Comparison of ENCODE assay signal across 18 cellular contexts in genomic region chr14:94334837-94335236, GRCh38. TPM values are rescaled to one million over a fixed set of nuclear protein-coding genes. Genes with fewer than 3 reads are reported as not detected.
"Had no signal": no experiment of that assay in that cellular context is flagged by ENCODE, and none has a peak within 500 bp of the region (broad histone marks: within the 10 kb centered on the region; RNA-seq: fewer than 3 reads in every experiment).

No MANE protein-coding gene starts in this region.

- H3K36me3 ChIP-seq: cardiac muscle cell, sigmoid colon had no signal

- ATAC-seq: activated CD8-positive, alpha-beta T cell treated with anti-CD3 and anti-CD28 coated beads for 36 hours; activated T-cell treated with anti-CD3 and anti-CD28 coated beads, Interleukin-2, amount 50 U/mL, for 72 hours; left ventricle myocardium superior; stimulated activated naive CD8-positive, alpha-beta T cell treated with anti-CD3 and anti-CD28 coated beads, Interleukin-15, Interleukin-2, amounts not matched to agents 100 U/mL and 50 U/mL, for 24 hours had no signal

- H3K4me1 ChIP-seq: sigmoid colon had no signal

- H3K4me3 ChIP-seq: cardiac muscle cell, coronary artery, sigmoid colon had no signal

- H3K27ac ChIP-seq: cardiac muscle cell, coronary artery, sigmoid colon had no signal

- H3K36me3 Mint-ChIP-seq: activated naive CD8-positive, alpha-beta T cell treated with anti-CD3 and anti-CD28 coated beads for 36 hours had no signal

- H3K27ac Mint-ChIP-seq: activated CD8-positive, alpha-beta T cell treated with anti-CD3 and anti-CD28 coated beads for 36 hours; activated naive CD8-positive, alpha-beta T cell treated with anti-CD3 and anti-CD28 coated beads for 36 hours; activated T-cell treated with anti-CD3 and anti-CD28 coated beads, Interleukin-2, amount 50 U/mL, for 72 hours had no signal

- H3K9me3 ChIP-seq: sigmoid colon had no signal

- DNase-seq: activated CD8-positive, alpha-beta memory T cell treated with anti-CD3 and anti-CD28 coated beads, Interleukin-2, amount 50 U/mL, for 4 hours; activated CD8-positive, alpha-beta T cell treated with anti-CD3 and anti-CD28 coated beads for 36 hours; activated gamma-delta T cell treated with Interleukin-2 at 50 U/mL for 16 hours; activated naive CD8-positive, alpha-beta T cell treated with anti-CD3 and anti-CD28 coated beads for 36 hours; activated T-cell treated with anti-CD3 and anti-CD28 coated beads, Interleukin-2, amount 50 U/mL, for 72 hours; effector CD4-positive, alpha-beta T cell; left ventricle myocardium superior; sigmoid colon; stimulated activated CD4-positive, alpha-beta T cell treated with anti-CD3 and anti-CD28 coated beads, Interleukin-12 subunit alpha, Interleukin-12 subunit beta, amount 100 ng/mL, for 4 hours; stimulated activated naive CD8-positive, alpha-beta T cell treated with anti-CD3 and anti-CD28 coated beads, Interleukin-15, Interleukin-2, amounts not matched to agents 100 U/mL and 50 U/mL, for 24 hours; T-helper 9 cell had no signal

- H3K9me3 Mint-ChIP-seq: activated naive CD8-positive, alpha-beta T cell treated with anti-CD3 and anti-CD28 coated beads for 36 hours had no signal

- H3K4me3 Mint-ChIP-seq: activated CD8-positive, alpha-beta T cell treated with anti-CD3 and anti-CD28 coated beads for 36 hours; activated naive CD8-positive, alpha-beta T cell treated with anti-CD3 and anti-CD28 coated beads for 36 hours; activated T-cell treated with anti-CD3 and anti-CD28 coated beads, Interleukin-2, amount 50 U/mL, for 72 hours had no signal

- H3K27me3 ChIP-seq: cardiac muscle cell, sigmoid colon had no signal

RNA-seq across cellular contexts. Expression of gene SERPINA6, which starts 11.7 kb away (rescaled TPM):
- total RNA-seq: activated CD8-positive, alpha-beta T cell treated with anti-CD3 and anti-CD28 coated beads for 36 hours; activated naive CD8-positive, alpha-beta T cell treated with anti-CD3 and anti-CD28 coated beads for 36 hours; activated T-cell treated with anti-CD3 and anti-CD28 coated beads, Interleukin-2, amount 50 U/mL, for 72 hours; cardiac muscle cell; left ventricle myocardium superior; osteoblast; pulmonary artery endothelial cell; sigmoid colon; temporal lobe; urinary bladder had no signal
- polyA plus RNA-seq: neural cell had no signal

RNA-seq across cellular contexts. Expression of gene SERPINA2, which starts 31.7 kb away (rescaled TPM):
- total RNA-seq: activated CD8-positive, alpha-beta T cell treated with anti-CD3 and anti-CD28 coated beads for 36 hours; activated naive CD8-positive, alpha-beta T cell treated with anti-CD3 and anti-CD28 coated beads for 36 hours; activated T-cell treated with anti-CD3 and anti-CD28 coated beads, Interleukin-2, amount 50 U/mL, for 72 hours; cardiac muscle cell; left ventricle myocardium superior; osteoblast; pulmonary artery endothelial cell; sigmoid colon; temporal lobe; urinary bladder had no signal
- polyA plus RNA-seq: cardiac muscle cell, neural cell, sigmoid colon, urinary bladder had no signal

RNA-seq across cellular contexts. Expression of gene SERPINA10, which starts 41.8 kb away (rescaled TPM):
- total RNA-seq: activated CD8-positive, alpha-beta T cell treated with anti-CD3 and anti-CD28 coated beads for 36 hours; activated naive CD8-positive, alpha-beta T cell treated with anti-CD3 and anti-CD28 coated beads for 36 hours; activated T-cell treated with anti-CD3 and anti-CD28 coated beads, Interleukin-2, amount 50 U/mL, for 72 hours; cardiac muscle cell; left ventricle myocardium superior; osteoblast; pulmonary artery endothelial cell; sigmoid colon; temporal lobe; urinary bladder had no signal
- polyA plus RNA-seq: neural cell had no signal

RNA-seq across cellular contexts. Expression of gene SERPINA1, which starts 53.6 kb away (rescaled TPM):
- total RNA-seq: pulmonary artery endothelial cell had no signal
- polyA plus RNA-seq: neural cell had no signal
